In the genomic region with DNA sequence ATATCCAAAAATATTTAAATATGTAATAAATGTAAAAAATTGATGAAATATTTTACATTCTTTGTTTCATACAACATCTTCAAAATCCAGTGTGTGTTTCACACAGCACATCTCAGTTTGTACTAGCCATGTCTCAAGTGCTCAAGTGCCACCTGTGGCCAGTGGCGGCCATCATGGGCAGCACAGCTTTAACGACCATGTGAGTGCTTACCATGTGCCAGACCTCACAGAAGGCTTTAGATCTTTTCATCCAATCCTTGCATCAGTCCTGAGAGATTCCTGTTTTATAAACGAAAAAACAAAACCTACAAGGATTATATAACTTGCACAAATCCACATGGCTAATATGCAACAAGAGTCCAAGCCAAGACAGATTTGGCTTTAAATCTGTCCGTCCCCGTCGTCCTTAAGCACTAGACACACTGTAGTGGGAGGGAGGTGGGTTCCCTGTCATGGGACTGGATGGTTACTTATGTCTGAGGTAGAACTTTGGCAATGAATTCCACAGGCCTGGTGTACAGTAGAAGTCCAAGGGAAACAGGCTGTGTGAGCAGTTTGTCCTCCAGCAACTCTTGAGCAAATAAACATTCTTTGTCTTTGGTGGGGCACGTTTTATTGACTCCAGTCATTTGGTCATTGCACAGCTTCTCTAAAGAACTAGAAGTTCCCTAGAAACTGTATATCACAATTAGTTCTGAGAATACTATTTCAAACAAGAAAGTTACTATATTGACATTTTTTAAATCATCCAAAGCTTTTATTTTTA, we compare ENCODE assay signal across 11 cellular contexts. TPM values are rescaled to one million over a fixed set of nuclear protein-coding genes. Genes with fewer than 3 reads are reported as not detected.
A peak's percentile ranks its signal among the peaks of the same experiment; 100 is the strongest.
DNase-seq lines count a peak whose midpoint lies in the region; ATAC-seq and TF ChIP-seq lines count a peak whose summit lies in the region.
"Had no signal": no experiment of that assay in that cellular context is flagged by ENCODE, and none has a peak within 500 bp of the region (broad histone marks: within the 10 kb centered on the region; RNA-seq: fewer than 3 reads in every experiment).

No MANE protein-coding gene starts in this region.

- TF ChIP-seq CTCF in brain microvascular endothelial cell (IDR thresholded peaks at IDR 0.05; ENCODE audit: low read depth, low read length, missing control alignments): no peak
- TF ChIP-seq CTCF in suprapubic skin (IDR thresholded peaks at IDR 0.05): no peak

- no peaks in the 10 kb centered on the region for H3K36me3 ChIP-seq in brain microvascular endothelial cell (replicated peaks)
- no peaks in the 10 kb centered on the region for H3K36me3 ChIP-seq in suprapubic skin

- POLR2A ChIA-PET in activated CD4-positive, alpha-beta memory T cell treated with anti-CD3 and anti-CD28 coated beads for 36 hours (lab: Charles Lee): no interaction called here
- POLR2A ChIA-PET in activated CD4-positive, alpha-beta memory T cell treated with anti-CD3 and anti-CD28 coated beads, Interleukin-2, amount 10 ng/mL, durations not matched to agents 7 days and 5 days (lab: Charles Lee): no interaction called here

- no peaks in the 10 kb centered on the region for H3K27me3 ChIP-seq in brain microvascular endothelial cell (replicated peaks)
- no peaks in the 10 kb centered on the region for H3K27me3 ChIP-seq in suprapubic skin

- peak overlapping the region; percentile 80 for H3K27ac ChIP-seq in brain microvascular endothelial cell
- peak overlapping the region; percentile 55 for H3K27ac ChIP-seq in suprapubic skin
- H3K27ac ChIP-seq: WERI-Rb-1 had no signal

- in situ Hi-C loops in brain microvascular endothelial cell (cut with HindIII; ENCODE audit: low pct_ligation_motif_present, low sequenced_read_pairs): no loop called here

- no peaks in the 10 kb centered on the region for H3K9me3 Mint-ChIP-seq in activated CD4-positive, alpha-beta memory T cell treated with anti-CD3 and anti-CD28 coated beads for 36 hours
- no peaks in the 10 kb centered on the region for H3K9me3 Mint-ChIP-seq in activated CD4-positive, alpha-beta memory T cell treated with anti-CD3 and anti-CD28 coated beads, Interleukin-2, amount 10 ng/mL, durations not matched to agents 7 days and 5 days

- no peaks in the 10 kb centered on the region for H3K9me3 ChIP-seq in suprapubic skin

- no peak overlapping the region for H3K4me3 Mint-ChIP-seq in activated CD4-positive, alpha-beta memory T cell treated with anti-CD3 and anti-CD28 coated beads for 36 hours
- H3K4me3 Mint-ChIP-seq in activated CD4-positive, alpha-beta memory T cell treated with anti-CD3 and anti-CD28 coated beads, Interleukin-2, amount 10 ng/mL, durations not matched to agents 7 days and 5 days: no peak overlapping the region

- no peak for ATAC-seq in GM21381 (IDR thresholded peaks at IDR 0.05; ENCODE audit: unreplicated experiment)

- peak overlapping the region; percentile 62 for H3K27ac Mint-ChIP-seq in activated CD4-positive, alpha-beta memory T cell treated with anti-CD3 and anti-CD28 coated beads for 36 hours
- H3K27ac Mint-ChIP-seq in activated CD4-positive, alpha-beta memory T cell treated with anti-CD3 and anti-CD28 coated beads, Interleukin-2, amount 10 ng/mL, durations not matched to agents 7 days and 5 days: no peak overlapping the region

- no peak for TF ChIP-seq POLR2A in suprapubic skin (IDR thresholded peaks at IDR 0.05)

- WGBS in suprapubic skin: 72% methylated on average over 7 of the region's 7 CpGs

- CTCF ChIA-PET in activated CD4-positive, alpha-beta memory T cell treated with anti-CD3 and anti-CD28 coated beads for 36 hours (lab: Charles Lee): interaction anchor here (0.6 to 4.8 kb wide), 5 partner anchors 15 to 128 kb away, joined by 3 to 31 read pairs (median 3); a partner anchor contains a TSS
- CTCF ChIA-PET in activated CD4-positive, alpha-beta memory T cell treated with anti-CD3 and anti-CD28 coated beads, Interleukin-2, amount 10 ng/mL, durations not matched to agents 7 days and 5 days (lab: Charles Lee): interaction anchor here (1.3 to 3.2 kb wide), 2 partner anchors 84 to 89 kb away, joined by 4 to 12 read pairs; no protein-coding TSS in a partner anchor

- H3K36me3 Mint-ChIP-seq in activated CD4-positive, alpha-beta memory T cell treated with anti-CD3 and anti-CD28 coated beads for 36 hours: peaks cover 45% of the 10 kb centered on the region
- H3K36me3 Mint-ChIP-seq in activated CD4-positive, alpha-beta memory T cell treated with anti-CD3 and anti-CD28 coated beads, Interleukin-2, amount 10 ng/mL, durations not matched to agents 7 days and 5 days (ENCODE audit: low read depth): peaks cover 75% of the 10 kb centered on the region

- H3K4me1 Mint-ChIP-seq in activated CD4-positive, alpha-beta memory T cell treated with anti-CD3 and anti-CD28 coated beads for 36 hours (ENCODE audit: low read depth): peaks cover 23% of the 10 kb centered on the region
- peaks cover 25% of the 10 kb centered on the region for H3K4me1 Mint-ChIP-seq in activated CD4-positive, alpha-beta memory T cell treated with anti-CD3 and anti-CD28 coated beads, Interleukin-2, amount 10 ng/mL, durations not matched to agents 7 days and 5 days

- H3K4me3 ChIP-seq in brain microvascular endothelial cell (ENCODE audit: low read depth, low read length) (no peak overlapping the region), suprapubic skin (no peak overlapping the region)

- DNase-seq in activated CD4-positive, alpha-beta memory T cell treated with anti-CD3 and anti-CD28 coated beads for 36 hours: no peak
- DNase-seq in activated CD4-positive, alpha-beta memory T cell treated with anti-CD3 and anti-CD28 coated beads, Interleukin-2, amount 10 ng/mL, durations not matched to agents 7 days and 5 days: no peak
- DNase-seq in brain microvascular endothelial cell: no peak
- DNase-seq in kidney glomerular epithelial cell (lab: John Stamatoyannopoulos, UW): peak; percentile 40
- no peak for DNase-seq in suprapubic skin (ENCODE audit: low spot score in 2 of 2)
- DNase-seq in SIG-M5 treated with dmso at 0.1 percent for 504 hours (lab: John Stamatoyannopoulos, UW; ENCODE audit: unreplicated experiment): no peak
- DNase-seq in NCI-H2196 (lab: John Stamatoyannopoulos, UW; ENCODE audit: unreplicated experiment): no peak
- DNase-seq: MM.1S; NK-92 treated with Interleukin-12 subunit alpha and Interleukin-12 subunit beta, amount 100 ng/mL, for 24 hours had no signal

- H3K4me1 ChIP-seq in suprapubic skin: peaks cover 8% of the 10 kb centered on the region

- intact Hi-C loops in activated CD4-positive, alpha-beta memory T cell treated with anti-CD3 and anti-CD28 coated beads for 36 hours (cut with micrococcal nuclease): loop anchor here (1.0 to 5.0 kb wide), 2 partner anchors 99 to 686 kb away; no protein-coding TSS in a partner anchor

- TF ChIP-seq EP300 in suprapubic skin (IDR thresholded peaks at IDR 0.05): no peak

- H3K27me3 Mint-ChIP-seq in activated CD4-positive, alpha-beta memory T cell treated with anti-CD3 and anti-CD28 coated beads for 36 hours: no peaks in the 10 kb centered on the region
- no peaks in the 10 kb centered on the region for H3K27me3 Mint-ChIP-seq in activated CD4-positive, alpha-beta memory T cell treated with anti-CD3 and anti-CD28 coated beads, Interleukin-2, amount 10 ng/mL, durations not matched to agents 7 days and 5 days

RNA-seq across cellular contexts. Expression of a gene that starts 25.0 kb away (rescaled TPM):
- total RNA-seq in activated CD4-positive, alpha-beta memory T cell treated with anti-CD3 and anti-CD28 coated beads for 36 hours: 1 to 10 TPM; 6.5 to 6.8 TPM
- 10 to 100 TPM; 35.0 to 36.6 TPM for total RNA-seq in activated CD4-positive, alpha-beta memory T cell treated with anti-CD3 and anti-CD28 coated beads, Interleukin-2, amount 10 ng/mL, durations not matched to agents 7 days and 5 days
- 10 to 100 TPM; 33.8 to 48.6 (median 45.7) TPM for total RNA-seq in suprapubic skin

Comparison
In these comparisons a context has a peak if more than half of its experiments do, and no peak if none do; other contexts are left out.
1. RNA of a gene that starts 25.0 kb away (total RNA-seq): 33.8 to 48.6 TPM in suprapubic skin and 35.0 to 36.6 TPM in activated CD4-positive, alpha-beta memory T cell treated with anti-CD3 and anti-CD28 coated beads, Interleukin-2, amount 10 ng/mL, durations not matched to agents 7 days and 5 days; 6.5 to 6.8 TPM in activated CD4-positive, alpha-beta memory T cell treated with anti-CD3 and anti-CD28 coated beads for 36 hours; every median in the first group is over 4 times any median in the second.